In the genomic region with DNA sequence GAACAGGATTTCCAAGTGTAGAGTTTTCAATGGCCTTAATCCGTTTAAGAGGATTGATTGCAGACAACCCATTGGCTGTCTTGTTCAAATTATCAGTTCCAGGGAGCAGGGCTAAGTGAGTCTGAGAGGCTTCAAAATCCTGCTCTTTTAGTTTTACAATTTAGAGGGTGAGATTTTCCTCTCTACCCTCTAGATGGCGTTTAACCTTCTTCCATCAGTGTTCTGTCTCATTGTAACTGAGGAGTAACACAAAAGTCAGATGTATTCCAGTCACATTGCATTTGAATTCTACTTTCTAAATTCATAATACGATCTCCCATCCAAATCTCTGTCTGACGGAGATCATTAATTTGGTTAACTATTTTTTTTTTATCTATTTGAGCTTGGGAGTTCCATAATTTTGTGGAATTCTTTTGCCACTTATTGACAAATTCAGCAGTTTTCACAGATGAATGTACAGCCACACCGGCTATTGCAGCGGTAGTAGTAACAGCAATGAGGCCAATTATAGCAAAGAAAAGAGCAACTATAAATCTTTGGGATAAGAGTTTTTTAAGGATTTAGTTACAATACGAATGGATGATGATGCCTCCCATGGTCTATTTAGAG, we compare ENCODE assay signal across 1 cellular context.
TF ChIP-seq lines count a peak whose summit lies in the region.

No MANE protein-coding gene starts in this region.

TF ChIP-seq in IMR-90, 13 proteins besides CTCF, POLR2A, EP300 and RAD21:
- TF ChIP-seq FOS (IDR thresholded peaks at IDR 0.05; ENCODE audit: low read depth, low read length) (no peak), BHLHE40 (IDR thresholded peaks at IDR 0.05; ENCODE audit: low read depth, low read length) (no peak), MAFK (IDR thresholded peaks at IDR 0.05; ENCODE audit: low read depth, low read length) (no peak), ELK1 (IDR thresholded peaks at IDR 0.05; ENCODE audit: borderline replicate concordance, low read depth, low read length) (no peak), CEBPB (IDR thresholded peaks at IDR 0.05; ENCODE audit: low read depth, low read length) (no peak), RCOR1 (IDR thresholded peaks at IDR 0.05; ENCODE audit: insufficient replicate concordance, low read length) (no peak), RFX5 (IDR thresholded peaks at IDR 0.05; ENCODE audit: low read depth, low read length) (no peak), NFE2L2 (IDR thresholded peaks at IDR 0.05; ENCODE audit: low read depth, low read length) (no peak)
- TF ChIP-seq, protein P1, sequence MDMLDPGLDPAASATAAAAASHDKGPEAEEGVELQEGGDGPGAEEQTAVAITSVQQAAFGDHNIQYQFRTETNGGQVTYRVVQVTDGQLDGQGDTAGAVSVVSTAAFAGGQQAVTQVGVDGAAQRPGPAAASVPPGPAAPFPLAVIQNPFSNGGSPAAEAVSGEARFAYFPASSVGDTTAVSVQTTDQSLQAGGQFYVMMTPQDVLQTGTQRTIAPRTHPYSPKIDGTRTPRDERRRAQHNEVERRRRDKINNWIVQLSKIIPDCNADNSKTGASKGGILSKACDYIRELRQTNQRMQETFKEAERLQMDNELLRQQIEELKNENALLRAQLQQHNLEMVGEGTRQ (IDR thresholded peaks at IDR 0.05; ENCODE audit: low read depth, low read length) = no peak
TF ChIP-seq in IMR-90: peak in this region for 0.
